ENCODE assay signal across 8 cellular contexts in the genomic region with DNA sequence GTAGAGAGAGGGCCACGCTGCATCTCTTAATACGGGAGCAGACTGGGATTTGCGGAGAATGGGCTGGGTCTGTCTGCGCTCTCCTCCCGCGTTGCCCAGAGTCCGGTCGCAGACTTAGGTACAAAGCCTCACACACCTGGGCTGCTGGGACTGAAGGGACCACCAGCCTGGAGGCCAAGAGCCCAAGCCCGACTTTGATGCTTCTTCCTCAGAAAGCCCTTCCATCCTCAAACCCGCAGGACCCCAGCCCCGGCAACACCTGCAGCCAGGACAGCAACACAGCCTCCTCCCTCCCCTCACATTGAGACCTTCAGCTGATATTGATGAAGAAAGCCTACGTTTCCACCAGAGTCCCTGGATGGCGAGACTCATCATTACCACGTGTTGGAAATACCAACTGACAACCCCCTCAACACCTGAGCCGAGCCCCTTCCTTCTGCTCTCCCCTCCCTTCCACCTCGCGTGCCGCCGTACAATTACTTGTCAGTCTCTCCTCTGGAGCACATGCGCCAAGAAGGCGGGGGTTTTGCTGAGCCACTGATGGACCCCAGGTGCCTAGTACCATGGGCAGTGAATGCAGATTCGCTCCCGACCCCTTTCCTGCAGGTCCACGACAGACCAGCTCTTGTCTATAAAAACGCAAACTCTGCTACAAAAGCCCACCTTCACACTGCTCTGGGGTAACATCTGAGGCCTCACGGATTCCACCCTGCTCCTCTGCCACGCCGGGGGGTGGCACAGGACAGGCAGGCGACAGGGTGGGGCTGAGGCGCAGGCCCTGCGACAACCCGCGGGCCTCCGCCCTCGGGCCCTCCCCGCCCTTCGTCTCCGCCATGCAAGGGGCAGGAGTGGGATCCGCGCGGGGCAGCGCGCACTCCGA. TPM values are rescaled to one million over a fixed set of nuclear protein-coding genes. Genes with fewer than 3 reads are reported as not detected.
DNase-seq lines count a peak whose midpoint lies in the region; ATAC-seq and TF ChIP-seq lines count a peak whose summit lies in the region.

No MANE protein-coding gene starts in this region.

- no peak for TF ChIP-seq RAD21 in liver (IDR thresholded peaks at IDR 0.05)

- peaks cover 16% of the 10 kb centered on the region for H3K4me1 Mint-ChIP-seq in activated naive CD8-positive, alpha-beta T cell treated with anti-CD3 and anti-CD28 coated beads, Interleukin-2, amount 50 U/mL, for 24 hours

- TF ChIP-seq CTCF in BE2C (IDR thresholded peaks at IDR 0.05; ENCODE audit: low read depth, low read length), result no peak
- TF ChIP-seq CTCF in liver (IDR thresholded peaks at IDR 0.05; ENCODE audit: low read depth, low read length, missing input control), result no peak
- no peak for TF ChIP-seq CTCF in upper lobe of left lung (IDR thresholded peaks at IDR 0.05)

- H3K4me3 Mint-ChIP-seq in activated naive CD8-positive, alpha-beta T cell treated with anti-CD3 and anti-CD28 coated beads, Interleukin-2, amount 50 U/mL, for 24 hours, result peak overlapping the region; percentile 90

- peak; percentile 12 for ATAC-seq in HG02610 (IDR thresholded peaks at IDR 0.05; ENCODE audit: unreplicated experiment)
- peak; percentile 2 for ATAC-seq in activated naive CD8-positive, alpha-beta T cell treated with anti-CD3 and anti-CD28 coated beads, Interleukin-2, amount 50 U/mL, for 24 hours
- ATAC-seq in upper lobe of left lung (ENCODE audit: low FRiP score in 2 of 2), result no peak
- ATAC-seq in HG03139 (IDR thresholded peaks at IDR 0.05; ENCODE audit: unreplicated experiment), result no peak

- peak overlapping the region; percentile 97 for H3K4me3 ChIP-seq in BE2C (ENCODE audit: low read depth, low read length)
- H3K4me3 ChIP-seq in liver (ENCODE audit: low read depth in 1 of 3, low read length in 3 of 3), result peak overlapping the region; percentile 62 to 83 (median 82)
- H3K4me3 ChIP-seq in upper lobe of left lung, result peak overlapping the region; percentile 71 to 99 (median 94)

- H3K27me3 Mint-ChIP-seq in activated naive CD8-positive, alpha-beta T cell treated with anti-CD3 and anti-CD28 coated beads, Interleukin-2, amount 50 U/mL, for 24 hours, result no peaks in the 10 kb centered on the region

- in situ Hi-C loops in ACHN (cut with HindIII; ENCODE audit: low pct_ligation_motif_present, low pct_unique_long_range_greater_than_20kb, low sequenced_read_pairs), result no loop called here

- peaks cover 29% of the 10 kb centered on the region for H3K36me3 ChIP-seq in BE2C
- peaks cover 0 to 27% (median 8%) of the 10 kb centered on the region in 4 donors for H3K36me3 ChIP-seq in liver (ENCODE audit: control insufficient read depth in 4 of 4, insufficient read depth in 3 of 4, low read depth in 1 of 4, low read length in 3 of 4)
- H3K36me3 ChIP-seq in upper lobe of left lung, result peaks cover 17 to 33% (median 30%) of the 10 kb centered on the region in 4 donors

- peaks cover 10% of the 10 kb centered on the region for H3K36me3 Mint-ChIP-seq in activated naive CD8-positive, alpha-beta T cell treated with anti-CD3 and anti-CD28 coated beads, Interleukin-2, amount 50 U/mL, for 24 hours (ENCODE audit: low read depth)

- H3K27ac ChIP-seq in liver (ENCODE audit: low read depth in 1 of 2, low read length in 2 of 2) (peak overlapping the region in 1 of 2 donors; percentile 80), upper lobe of left lung (peak overlapping the region; percentile 75 to 87 (median 83))

- H3K9ac ChIP-seq in liver (ENCODE audit: low read depth in 1 of 2, low read length in 2 of 2), result peak overlapping the region in 1 of 2 donors; percentile 49

- H3K9me3 Mint-ChIP-seq in activated naive CD8-positive, alpha-beta T cell treated with anti-CD3 and anti-CD28 coated beads, Interleukin-2, amount 50 U/mL, for 24 hours, result no peaks in the 10 kb centered on the region

- no peak for TF ChIP-seq EP300 in upper lobe of left lung (IDR thresholded peaks at IDR 0.05)

- H3K9me3 ChIP-seq in BE2C (no peaks in the 10 kb centered on the region), liver (ENCODE audit: control insufficient read depth in 4 of 4, low read length in 3 of 4) (no peaks in the 10 kb centered on the region), upper lobe of left lung (no peaks in the 10 kb centered on the region)

- 20% methylated on average over 44 of the region's 44 CpGs for WGBS in liver
- 21 to 28% methylated on average over 24 to 41 of the region's 44 CpGs for WGBS in upper lobe of left lung, 2 donors

- DNase-seq in BE2C, result no peak
- DNase-seq in activated naive CD8-positive, alpha-beta T cell treated with anti-CD3 and anti-CD28 coated beads, Interleukin-2, amount 50 U/mL, for 24 hours, result no peak
- DNase-seq in upper lobe of left lung, result no peak
- DNase-seq in ACHN, result no peak
- DNase-seq in kidney tubule cell (ENCODE audit: low spot score), result no peak

- H3K4me1 ChIP-seq in BE2C (peaks cover 10% of the 10 kb centered on the region), liver (ENCODE audit: control insufficient read depth in 4 of 4, insufficient read depth in 4 of 4, low read length in 3 of 4) (peaks cover 4 to 27% (median 21%) of the 10 kb centered on the region in 4 donors), upper lobe of left lung (peaks cover 20 to 29% (median 23%) of the 10 kb centered on the region in 4 donors)

- H3K27ac Mint-ChIP-seq in activated naive CD8-positive, alpha-beta T cell treated with anti-CD3 and anti-CD28 coated beads, Interleukin-2, amount 50 U/mL, for 24 hours, result peak overlapping the region; percentile 84

- H3K27me3 ChIP-seq in BE2C, result no peaks in the 10 kb centered on the region
- H3K27me3 ChIP-seq in liver (ENCODE audit: control insufficient read depth in 4 of 4, insufficient read depth in 4 of 4, low read length in 3 of 4), result no peaks in the 10 kb centered on the region
- no peaks in the 10 kb centered on the region for H3K27me3 ChIP-seq in upper lobe of left lung

- no peak for TF ChIP-seq POLR2A in upper lobe of left lung (IDR thresholded peaks at IDR 0.05)

TF ChIP-seq in liver, 16 proteins besides CTCF, POLR2A, EP300 and RAD21 (continues in another document):
- no peak for TF ChIP-seq RXRA (IDR thresholded peaks at IDR 0.05)
- TF ChIP-seq TAF1 (conservative IDR thresholded peaks at IDR 0.05), result no peak
- TF ChIP-seq, protein P1, sequence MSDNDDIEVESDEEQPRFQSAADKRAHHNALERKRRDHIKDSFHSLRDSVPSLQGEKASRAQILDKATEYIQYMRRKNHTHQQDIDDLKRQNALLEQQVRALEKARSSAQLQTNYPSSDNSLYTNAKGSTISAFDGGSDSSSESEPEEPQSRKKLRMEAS (IDR thresholded peaks at IDR 0.05), result no peak
- TF ChIP-seq JUND (IDR thresholded peaks at IDR 0.05), result no peak
- no peak for TF ChIP-seq YY1 (IDR thresholded peaks at IDR 0.05)
- no peak for TF ChIP-seq FOXA2 (IDR thresholded peaks at IDR 0.05)
- no peak for TF ChIP-seq NR2F2 (IDR thresholded peaks at IDR 0.05)
- no peak for TF ChIP-seq SP1 (IDR thresholded peaks at IDR 0.05)
- no peak for TF ChIP-seq GABPA (IDR thresholded peaks at IDR 0.05 in 1 of 2, conservative IDR thresholded peaks at IDR 0.05 in 1 of 2)
- TF ChIP-seq, protein P2, sequence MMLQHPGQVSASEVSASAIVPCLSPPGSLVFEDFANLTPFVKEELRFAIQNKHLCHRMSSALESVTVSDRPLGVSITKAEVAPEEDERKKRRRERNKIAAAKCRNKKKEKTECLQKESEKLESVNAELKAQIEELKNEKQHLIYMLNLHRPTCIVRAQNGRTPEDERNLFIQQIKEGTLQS (IDR thresholded peaks at IDR 0.05), result no peak
- no peak for TF ChIP-seq HNF4G (IDR thresholded peaks at IDR 0.05)
- no peak for TF ChIP-seq HNF4A (conservative IDR thresholded peaks at IDR 0.05)
- no peak for TF ChIP-seq FOXA1 (IDR thresholded peaks at IDR 0.05)
- no peak for TF ChIP-seq ZBTB33 (IDR thresholded peaks at IDR 0.05)
- TF ChIP-seq EGR1 (IDR thresholded peaks at IDR 0.05; ENCODE audit: low read depth in 2 of 2), result no peak

RNA-seq across cellular contexts. Expression of gene ASB6, which starts 0.8 kb away (rescaled TPM):
- polyA plus RNA-seq in BE2C (2012; ENCODE audit: insufficient read depth, insufficient read length, low read depth), result 87.7 TPM
- total RNA-seq in liver (1 to 10 TPM; 6.0 to 8.4 TPM), upper lobe of left lung (10 to 100 TPM; 15.4 to 51.3 (median 21.9) TPM)
- polyA plus RNA-seq in liver, result 1 to 10 TPM; 3.4 to 6.3 TPM

RNA-seq across cellular contexts. Expression of gene NTMT1, which starts 15.1 kb away (rescaled TPM):
- 227 TPM for polyA plus RNA-seq in BE2C (2012; ENCODE audit: insufficient read depth, insufficient read length, low read depth)
- total RNA-seq in liver (10 to 100 TPM; 13.1 to 17.7 TPM), upper lobe of left lung (10 to 100 TPM; 15.0 to 37.7 (median 23.6) TPM)
- 10 to 100 TPM; 34.8 to 42.5 TPM for polyA plus RNA-seq in liver

RNA-seq across cellular contexts. Expression of gene C9orf50, which starts 20.2 kb away (rescaled TPM):
- polyA plus RNA-seq in BE2C (2012; ENCODE audit: insufficient read depth, insufficient read length, low read depth), result not detected
- under 1 TPM in 1 of 2 donors, not detected in 1; 0.23 TPM for total RNA-seq in liver
- polyA plus RNA-seq in liver, result not detected
- not detected for total RNA-seq in upper lobe of left lung

RNA-seq across cellular contexts. Expression of gene PRRX2, which starts 24.3 kb away (rescaled TPM):
- not detected for polyA plus RNA-seq in BE2C (2012; ENCODE audit: insufficient read depth, insufficient read length, low read depth)
- total RNA-seq in liver (under 1 TPM in 1 of 2 donors, not detected in 1; 0.08 TPM), upper lobe of left lung (1 to 10 TPM in 2 of 6 donors, under 1 TPM in 1, not detected in 3; 0.61 to 5.8 (median 1.3) TPM)
- under 1 TPM in 1 of 2 donors, not detected in 1; 0.03 TPM for polyA plus RNA-seq in liver

Comparison
In these comparisons a context has a peak if more than half of its experiments do, and no peak if none do; other contexts are left out.
1. ATAC-seq: peak in HG02610 (single experiment) and activated naive CD8-positive, alpha-beta T cell treated with anti-CD3 and anti-CD28 coated beads, Interleukin-2, amount 50 U/mL, for 24 hours (single experiment); none in upper lobe of left lung (0 of 2) and HG03139 (single experiment).
2. Peak in every context shown above with its lines, with median percentiles within 50 percentile points of each other: H3K4me3 ChIP-seq.